Comparison of ENCODE assay signal across 13 cellular contexts in the genomic region with DNA sequence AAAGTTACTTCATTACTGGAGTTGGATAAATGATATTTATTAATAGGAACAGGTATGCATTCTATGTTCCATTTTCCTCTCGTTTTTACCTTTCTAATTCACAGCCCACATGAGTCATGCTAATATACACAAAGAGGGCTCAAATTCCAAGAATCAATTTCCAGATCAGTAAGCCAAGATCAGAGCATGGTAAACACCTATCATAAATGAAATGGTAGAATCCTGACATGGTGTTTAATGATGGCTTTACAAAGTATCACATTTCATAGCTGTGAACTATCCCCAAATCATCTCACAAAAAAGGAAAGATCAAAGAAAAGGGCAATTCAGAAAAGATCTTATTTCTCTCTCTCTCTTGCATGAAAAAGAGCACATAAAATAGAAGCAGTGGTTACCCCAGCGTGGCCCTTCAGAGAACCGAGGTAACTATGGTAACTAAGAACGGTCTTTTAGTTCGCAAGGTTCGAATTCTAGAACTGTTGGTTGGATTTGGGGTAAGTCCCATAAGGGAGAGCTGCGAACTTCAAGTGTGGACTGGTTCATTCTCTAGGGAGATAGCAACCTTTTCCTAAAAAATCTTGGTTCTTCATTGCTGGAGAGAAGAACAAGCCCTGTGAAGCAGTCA.
"Had no signal": no experiment of that assay in that cellular context is flagged by ENCODE, and none has a peak within 500 bp of the region (broad histone marks: within the 10 kb centered on the region; RNA-seq: fewer than 3 reads in every experiment).

No MANE protein-coding gene starts in this region.

- H3K4me3 ChIP-seq: upper lobe of left lung had no signal

- H3K9me3 ChIP-seq: upper lobe of left lung had no signal

- H3K4me1 ChIP-seq: upper lobe of left lung had no signal

- H3K36me3 ChIP-seq: upper lobe of left lung had no signal

- FAIRE-seq: endothelial cell of umbilical vein, kidney had no signal

- H3K4me3 Mint-ChIP-seq: activated CD4-positive, alpha-beta memory T cell treated with anti-CD3 and anti-CD28 coated beads for 36 hours; activated naive CD8-positive, alpha-beta T cell treated with anti-CD3 and anti-CD28 coated beads, Interleukin-2, amount 10 ng/mL, durations not matched to agents 7 days and 5 days; activated T-cell treated with anti-CD3 and anti-CD28 coated beads, Interleukin-2, amount 50 U/mL, for 72 hours; nephron; stimulated activated naive CD8-positive, alpha-beta T cell treated with anti-CD3 and anti-CD28 coated beads, Interleukin-15, Interleukin-2, amounts not matched to agents 100 ng/mL and 50 ng/mL, for 24 hours had no signal

- H3K27ac Mint-ChIP-seq: activated CD4-positive, alpha-beta memory T cell treated with anti-CD3 and anti-CD28 coated beads for 36 hours; activated naive CD8-positive, alpha-beta T cell treated with anti-CD3 and anti-CD28 coated beads, Interleukin-2, amount 10 ng/mL, durations not matched to agents 7 days and 5 days; activated T-cell treated with anti-CD3 and anti-CD28 coated beads, Interleukin-2, amount 50 U/mL, for 72 hours; nephron; stimulated activated naive CD8-positive, alpha-beta T cell treated with anti-CD3 and anti-CD28 coated beads, Interleukin-15, Interleukin-2, amounts not matched to agents 100 ng/mL and 50 ng/mL, for 24 hours had no signal

- H3K36me3 Mint-ChIP-seq: activated CD4-positive, alpha-beta memory T cell treated with anti-CD3 and anti-CD28 coated beads for 36 hours; activated naive CD8-positive, alpha-beta T cell treated with anti-CD3 and anti-CD28 coated beads, Interleukin-2, amount 10 ng/mL, durations not matched to agents 7 days and 5 days had no signal

- DNase-seq: activated CD4-positive, alpha-beta memory T cell treated with anti-CD3 and anti-CD28 coated beads for 36 hours; activated naive CD8-positive, alpha-beta T cell treated with anti-CD3 and anti-CD28 coated beads, Interleukin-2, amount 10 ng/mL, durations not matched to agents 7 days and 5 days; activated T-cell treated with anti-CD3 and anti-CD28 coated beads, Interleukin-2, amount 50 U/mL, for 72 hours; anterior cingulate cortex; foreskin keratinocyte; kidney; left ventricle myocardium superior; mesenchymal stem cell; stimulated activated CD4-positive, alpha-beta T cell treated with anti-CD3 and anti-CD28 coated beads, Interleukin-4, amount 100 ng/mL, for 24 hours; upper lobe of left lung had no signal

- H3K27me3 ChIP-seq: foreskin keratinocyte, upper lobe of left lung had no signal

- H3K9me3 Mint-ChIP-seq: activated CD4-positive, alpha-beta memory T cell treated with anti-CD3 and anti-CD28 coated beads for 36 hours; activated naive CD8-positive, alpha-beta T cell treated with anti-CD3 and anti-CD28 coated beads, Interleukin-2, amount 10 ng/mL, durations not matched to agents 7 days and 5 days; activated T-cell treated with anti-CD3 and anti-CD28 coated beads, Interleukin-2, amount 50 U/mL, for 72 hours; nephron; stimulated activated naive CD8-positive, alpha-beta T cell treated with anti-CD3 and anti-CD28 coated beads, Interleukin-15, Interleukin-2, amounts not matched to agents 100 ng/mL and 50 ng/mL, for 24 hours had no signal

- H3K4me1 Mint-ChIP-seq: activated naive CD8-positive, alpha-beta T cell treated with anti-CD3 and anti-CD28 coated beads, Interleukin-2, amount 10 ng/mL, durations not matched to agents 7 days and 5 days had no signal

- H3K27ac ChIP-seq: foreskin keratinocyte, upper lobe of left lung had no signal
